ENCODE assay signal across 14 cellular contexts in the genomic region with DNA sequence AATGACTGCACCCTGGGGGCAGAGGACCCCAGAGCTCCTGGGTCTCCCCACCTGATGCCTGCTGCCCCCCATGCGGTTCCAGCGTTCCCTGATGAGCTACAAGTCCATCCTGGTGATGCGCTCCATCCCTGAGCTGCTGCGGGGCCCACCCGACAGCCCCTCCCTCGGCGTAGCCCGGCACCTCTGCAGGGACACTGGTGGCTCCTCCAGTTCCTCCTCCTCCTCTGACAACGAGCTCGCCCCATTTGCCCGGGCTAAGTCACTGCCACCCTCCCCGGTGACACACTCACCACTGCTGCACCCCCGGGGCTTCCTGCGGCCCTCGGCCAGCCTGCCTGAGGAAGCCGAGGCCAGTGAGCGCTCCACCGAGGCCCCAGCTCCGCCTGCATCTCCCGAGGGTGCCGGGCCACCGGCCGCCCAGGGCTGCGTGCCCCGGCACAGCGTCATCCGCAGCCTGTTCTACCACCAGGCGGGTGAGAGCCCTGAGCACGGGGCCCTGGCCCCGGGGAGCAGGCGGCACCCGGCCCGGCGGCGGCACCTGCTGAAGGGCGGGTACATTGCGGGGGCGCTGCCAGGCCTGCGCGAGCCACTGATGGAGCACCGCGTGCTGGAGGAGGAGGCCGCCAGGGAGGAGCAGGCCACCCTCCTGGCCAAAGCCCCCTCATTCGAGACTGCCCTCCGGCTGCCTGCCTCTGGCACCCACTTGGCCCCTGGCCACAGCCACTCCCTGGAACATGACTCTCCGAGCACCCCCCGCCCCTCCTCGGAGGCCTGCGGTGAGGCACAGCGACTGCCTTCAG. TPM values are rescaled to one million over a fixed set of nuclear protein-coding genes. Genes with fewer than 3 reads are reported as not detected.
DNase-seq lines count a peak whose midpoint lies in the region; ATAC-seq and TF ChIP-seq lines count a peak whose summit lies in the region.
"Had no signal": no experiment of that assay in that cellular context is flagged by ENCODE, and none has a peak within 500 bp of the region (broad histone marks: within the 10 kb centered on the region; RNA-seq: fewer than 3 reads in every experiment).

No MANE protein-coding gene starts in this region.

- H3K4me3 ChIP-seq in sigmoid colon: no peak overlapping the region
- H3K4me3 ChIP-seq: pancreas had no signal

- no peak overlapping the region for H3K27ac ChIP-seq in sigmoid colon
- H3K27ac ChIP-seq: pancreas had no signal

- TF ChIP-seq EP300 in sigmoid colon (IDR thresholded peaks at IDR 0.05): no peak

- peaks cover 0 to 12% (median 11%) of the 10 kb centered on the region in 4 donors for H3K4me1 ChIP-seq in sigmoid colon
- H3K4me1 ChIP-seq: pancreas had no signal

- WGBS in sigmoid colon, 2 donors: 24 to 77% methylated on average over 50 of the region's 50 CpGs

- no peaks in the 10 kb centered on the region for H3K9me3 ChIP-seq in sigmoid colon
- H3K9me3 ChIP-seq: pancreas had no signal

- intact Hi-C loops in Right ventricle myocardium inferior (cut with DNase I) (loop anchor here (10.0 kb wide), 1 partner anchor 114 kb away; a partner anchor contains a TSS), sigmoid colon (cut with DNase I) (no loop called here)

- TF ChIP-seq POLR2A in sigmoid colon (IDR thresholded peaks at IDR 0.05): no peak

- H3K27me3 ChIP-seq in sigmoid colon: peaks cover 0 to 30% (median 0%) of the 10 kb centered on the region in 3 donors
- H3K27me3 ChIP-seq: pancreas had no signal

- H3K36me3 ChIP-seq in sigmoid colon: no peaks in the 10 kb centered on the region
- H3K36me3 ChIP-seq: pancreas had no signal

- TF ChIP-seq CTCF in sigmoid colon (IDR thresholded peaks at IDR 0.05): no peak

- peak; percentile 13 for DNase-seq in NCI-H510A treated with DMSO at 0.1 percent for 48 hours (lab: John Stamatoyannopoulos, UW)
- no peak for DNase-seq in NCI-H510A (lab: John Stamatoyannopoulos, UW)
- peak; percentile 48 for DNase-seq in NCI-H146 (lab: John Stamatoyannopoulos, UW)
- DNase-seq in Right ventricle myocardium inferior (ENCODE audit: missing footprints): peak; percentile 86
- DNase-seq in sigmoid colon: peak; percentile 66
- DNase-seq in NK-92 (lab: John Stamatoyannopoulos, UW; ENCODE audit: unreplicated experiment): no peak
- DNase-seq: activated naive CD4-positive, alpha-beta T cell treated with Interleukin-2 at 50 U/mL for 16 hours; immature natural killer cell; Karpas-422; NCI-H524; SIG-M5 had no signal

- ATAC-seq in Right ventricle myocardium inferior: peak; percentile 33
- ATAC-seq in HG03095 (IDR thresholded peaks at IDR 0.05; ENCODE audit: unreplicated experiment): no peak
- no peak for ATAC-seq in HG02981 (IDR thresholded peaks at IDR 0.05; ENCODE audit: unreplicated experiment)
- ATAC-seq: pancreas had no signal

RNA-seq across cellular contexts. Expression of a gene that starts 35.5 kb away (rescaled TPM):
- 7.7 TPM for total RNA-seq in Right ventricle myocardium inferior
- total RNA-seq in sigmoid colon: 10 to 100 TPM; 11.8 to 19.6 (median 16.0) TPM
- 10 to 100 TPM; 12.0 to 32.9 (median 14.3) TPM for polyA plus RNA-seq in sigmoid colon

RNA-seq across cellular contexts. Expression of a gene that starts 45.5 kb away (rescaled TPM):
- total RNA-seq in Right ventricle myocardium inferior (0.38 TPM), sigmoid colon (under 1 TPM in 1 of 4 donors, not detected in 3; 0.95 TPM)
- under 1 TPM in 1 of 3 donors, not detected in 2; 0.44 TPM for polyA plus RNA-seq in sigmoid colon

Comparison
In these comparisons a context has a peak if more than half of its experiments do, and no peak if none do; other contexts are left out.
1. DNase-seq: peak in NCI-H510A treated with DMSO at 0.1 percent for 48 hours (single experiment), NCI-H146 (single experiment), Right ventricle myocardium inferior (single experiment) and sigmoid colon (single experiment); none in NCI-H510A (single experiment) and NK-92 (single experiment).